Comparison of ENCODE assay signal across 8 cellular contexts in the genomic region with DNA sequence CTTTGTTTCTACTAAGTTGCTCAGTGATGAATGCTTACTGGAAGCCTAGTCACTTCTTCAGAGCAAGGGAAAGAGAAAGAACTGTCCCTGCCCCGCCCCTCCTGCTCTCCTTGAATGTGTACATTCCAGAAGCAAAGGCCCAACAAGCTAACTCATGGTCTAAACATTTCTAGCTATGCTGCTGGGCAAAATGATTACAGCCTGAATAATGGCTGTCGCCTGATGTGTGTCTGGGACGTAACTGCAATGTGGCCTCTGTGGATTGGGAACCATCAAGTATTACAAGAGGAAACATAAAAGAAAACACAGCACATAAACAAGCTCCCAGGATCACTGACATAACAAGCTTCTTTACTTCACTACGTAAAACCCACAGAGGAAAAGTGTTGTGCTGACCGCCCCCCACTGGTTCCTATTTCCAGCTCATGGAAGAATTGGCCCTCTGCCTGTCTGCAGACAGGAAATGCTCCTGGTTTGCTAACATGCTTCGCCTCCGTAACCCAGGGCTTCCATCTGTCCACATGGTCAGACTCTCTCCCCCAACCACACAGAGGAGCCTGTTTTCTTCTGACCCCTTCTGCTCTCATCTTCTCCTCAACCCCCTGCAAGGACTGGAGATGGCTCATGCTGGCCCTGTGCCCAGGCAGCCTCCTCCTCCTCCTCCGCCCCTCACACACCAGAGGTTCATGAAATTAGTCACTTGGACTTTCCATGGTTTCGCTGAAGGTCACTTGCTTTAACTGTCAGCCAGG.
DNase-seq lines count a peak whose midpoint lies in the region; ATAC-seq, FAIRE-seq and TF ChIP-seq lines count a peak whose summit lies in the region.

No MANE protein-coding gene starts in this region.

- H3K4me3 ChIP-seq in SJSA1 = peak overlapping the region; percentile 1; the same call in 1 of the 2 replicates
- H3K4me3 ChIP-seq in brain microvascular endothelial cell (ENCODE audit: low read depth, low read length) = peak overlapping the region; percentile 20
- peak overlapping the region in 2 of 3 experiments; percentile 42 to 43 for H3K4me3 ChIP-seq in keratinocyte (ENCODE audit: control insufficient read depth in 2 of 3, extremely low read depth in 1 of 3, insufficient read depth in 2 of 3, low read depth in 1 of 3, low read length in 3 of 3)
- no peak overlapping the region for H3K4me3 ChIP-seq in effector memory CD4-positive, alpha-beta T cell (ENCODE audit: insufficient read depth, low read depth, low read length, poor library complexity, severe bottlenecking)

- in situ Hi-C loops in brain microvascular endothelial cell (cut with HindIII; ENCODE audit: low pct_ligation_motif_present, low sequenced_read_pairs) = no loop called here

- H3K27ac ChIP-seq in SJSA1 (peak overlapping the region; percentile 94), brain microvascular endothelial cell (peak overlapping the region; percentile 95), keratinocyte (ENCODE audit: control insufficient read depth, insufficient read depth, low read length) (peak overlapping the region; percentile 89)
- H3K27ac ChIP-seq in effector memory CD4-positive, alpha-beta T cell (ENCODE audit: insufficient read depth, low read length, poor library complexity, severe bottlenecking) = no peak overlapping the region

- H3K4me2 ChIP-seq in keratinocyte (ENCODE audit: control insufficient read depth, extremely low read depth, insufficient read depth, low read depth, low read length) = peak overlapping the region; percentile 86

- H3K9ac ChIP-seq in keratinocyte (ENCODE audit: control insufficient read depth, extremely low read depth, insufficient read depth, low read length) = peak overlapping the region; percentile 61

- H3K9me3 ChIP-seq in SJSA1 (replicated peaks) = no peaks in the 10 kb centered on the region
- H3K9me3 ChIP-seq in keratinocyte (ENCODE audit: control insufficient read depth, low read depth, low read length) = no peaks in the 10 kb centered on the region
- H3K9me3 ChIP-seq in effector memory CD4-positive, alpha-beta T cell (ENCODE audit: control insufficient read depth, low read length) = no peaks in the 10 kb centered on the region

- peak overlapping the region; percentile 72 for H2AFZ ChIP-seq in keratinocyte (ENCODE audit: control insufficient read depth, low read length)

- H4K20me1 ChIP-seq in keratinocyte (ENCODE audit: control insufficient read depth, extremely low read depth, insufficient read depth, low read length) = no peaks in the 10 kb centered on the region

- H3K36me3 ChIP-seq in SJSA1 (no peaks in the 10 kb centered on the region), brain microvascular endothelial cell (replicated peaks) (no peaks in the 10 kb centered on the region), keratinocyte (ENCODE audit: control insufficient read depth in 2 of 2, extremely low read depth in 1 of 2, insufficient read depth in 2 of 2, low read length in 2 of 2) (no peaks in the 10 kb centered on the region)
- H3K36me3 ChIP-seq in effector memory CD4-positive, alpha-beta T cell (ENCODE audit: control insufficient read depth, insufficient read depth, low read length) = no peaks in the 10 kb centered on the region

- ATAC-seq in GM18517 (IDR thresholded peaks at IDR 0.05; ENCODE audit: unreplicated experiment) (peak; percentile 61), HG03039 (IDR thresholded peaks at IDR 0.05; ENCODE audit: unreplicated experiment) (peak; percentile 63)

- dilution Hi-C loops in keratinocyte (cut with MboI; ENCODE audit: extremely low pct_ligation_motif_present, low sequenced_read_pairs) = no loop called here

- peaks cover 4% of the 10 kb centered on the region for H3K9me1 ChIP-seq in keratinocyte (ENCODE audit: control insufficient read depth, extremely low read depth, insufficient read depth, low read length)

- H3K27me3 ChIP-seq in SJSA1 (replicated peaks) (no peaks in the 10 kb centered on the region), brain microvascular endothelial cell (replicated peaks) (no peaks in the 10 kb centered on the region), keratinocyte (ENCODE audit: control insufficient read depth, extremely low read depth, insufficient read depth, low read length) (no peaks in the 10 kb centered on the region)
- no peaks in the 10 kb centered on the region for H3K27me3 ChIP-seq in effector memory CD4-positive, alpha-beta T cell (replicated peaks; ENCODE audit: control insufficient read depth, insufficient read depth, low read length, poor library complexity, severe bottlenecking)

- FAIRE-seq in keratinocyte (lab: Jason Lieb, UNC) = peak; percentile 43

- TF ChIP-seq CTCF in brain microvascular endothelial cell (IDR thresholded peaks at IDR 0.05; ENCODE audit: low read depth, low read length, missing control alignments) (peak; percentile 58), keratinocyte (optimal IDR thresholded peaks at IDR 0.05 in 1 of 3, IDR thresholded peaks at IDR 0.05 in 1 of 3, conservative IDR thresholded peaks at IDR 0.05 in 1 of 3; ENCODE audit: extremely low read depth in 1 of 3, insufficient read depth in 2 of 3, low read length in 3 of 3) (peak in 2 of 3 experiments; percentile 12 to 31)

- no peaks in the 10 kb centered on the region for H3K79me2 ChIP-seq in keratinocyte (ENCODE audit: control insufficient read depth, insufficient read depth, low read length)

- peak; percentile 23 for DNase-seq in 8988T
- peak; percentile 87 to 91 for DNase-seq in SJSA1 (ENCODE audit: low read depth in 1 of 2, low spot score in 2 of 2)
- DNase-seq in brain microvascular endothelial cell = peak; percentile 99
- DNase-seq in keratinocyte (ENCODE audit: low read depth, low spot score) = peak; percentile 60
- DNase-seq in stimulated activated CD4-positive, alpha-beta T cell treated with anti-CD3 and anti-CD28 coated beads, Interleukin-12 subunit alpha, Interleukin-12 subunit beta, amount 100 ng/mL, for 24 hours (ENCODE audit: low read depth in 2 of 2) = peak; percentile 36 to 66
- DNase-seq in effector memory CD4-positive, alpha-beta T cell = no peak

- peaks cover 71% of the 10 kb centered on the region for H3K4me1 ChIP-seq in SJSA1 (replicated peaks)
- peaks cover 39% of the 10 kb centered on the region for H3K4me1 ChIP-seq in keratinocyte (ENCODE audit: control insufficient read depth, extremely low read depth, insufficient read depth, low read length)
- peaks cover 28% of the 10 kb centered on the region for H3K4me1 ChIP-seq in effector memory CD4-positive, alpha-beta T cell (ENCODE audit: control insufficient read depth, insufficient read depth, low read length, poor library complexity, severe bottlenecking)

Comparison
In these comparisons a context has a peak if more than half of its experiments do, and no peak if none do; other contexts are left out.
1. DNase-seq: peak in 8988T (single experiment), SJSA1 (2 of 2), brain microvascular endothelial cell (single experiment), keratinocyte (single experiment) and stimulated activated CD4-positive, alpha-beta T cell treated with anti-CD3 and anti-CD28 coated beads, Interleukin-12 subunit alpha, Interleukin-12 subunit beta, amount 100 ng/mL, for 24 hours (2 of 2); none in effector memory CD4-positive, alpha-beta T cell (0 of 3).